In genomic region chr3:117218709-117219108, GRCh38 we compare ENCODE assay signal across 2 cellular contexts.
A peak's percentile ranks its signal among the peaks of the same experiment; 100 is the strongest.
TF ChIP-seq lines count a peak whose summit lies in the region.

No MANE protein-coding gene starts in this region.

TF ChIP-seq in liver, 16 proteins besides CTCF, POLR2A, EP300 and RAD21 (continued from another document):
- TF ChIP-seq REST (IDR thresholded peaks at IDR 0.05) (no peak), FOXA2 (IDR thresholded peaks at IDR 0.05) (no peak), ATF3 (IDR thresholded peaks at IDR 0.05) (no peak), SP1 (IDR thresholded peaks at IDR 0.05) (peak; percentile 33), JUND (IDR thresholded peaks at IDR 0.05) (peak in 1 of 2 donors; percentile 60), MAX (IDR thresholded peaks at IDR 0.05) (peak; percentile 14), RXRA (IDR thresholded peaks at IDR 0.05) (peak; percentile 36 to 63), ZBTB33 (IDR thresholded peaks at IDR 0.05) (no peak), YY1 (IDR thresholded peaks at IDR 0.05) (peak; percentile 48), HNF4A (conservative IDR thresholded peaks at IDR 0.05) (peak; percentile 29 to 48), GABPA (IDR thresholded peaks at IDR 0.05 in 1 of 2, conservative IDR thresholded peaks at IDR 0.05 in 1 of 2) (no peak), HNF4G (IDR thresholded peaks at IDR 0.05) (no peak), TAF1 (conservative IDR thresholded peaks at IDR 0.05) (peak; percentile 44), EGR1 (IDR thresholded peaks at IDR 0.05; ENCODE audit: low read depth in 2 of 2) (no peak), FOXA1 (IDR thresholded peaks at IDR 0.05) (peak; percentile 29)

TF ChIP-seq in HepG2, 621 proteins besides CTCF, POLR2A, EP300 and RAD21 (continued from another document):
- TF ChIP-seq PRDM4 (CRISPR knock-in tag; IDR thresholded peaks at IDR 0.05; ENCODE audit: borderline replicate concordance) (no peak), NR2C2 (CRISPR knock-in tag; IDR thresholded peaks at IDR 0.05; ENCODE audit: borderline replicate concordance) (no peak), ZNF432 (CRISPR knock-in tag; IDR thresholded peaks at IDR 0.05; ENCODE audit: borderline replicate concordance) (no peak), GATAD2A (CRISPR knock-in tag; IDR thresholded peaks at IDR 0.05) (no peak)
TF ChIP-seq in HepG2: peak in this region for 0.
